ENCODE assay signal across 2 cellular contexts in genomic region chr14:100818221-100818699, GRCh38.
TF ChIP-seq lines count a peak whose summit lies in the region.

No MANE protein-coding gene starts in this region.

TF ChIP-seq in IMR-90, 13 proteins besides CTCF, POLR2A, EP300 and RAD21:
- TF ChIP-seq RCOR1 (IDR thresholded peaks at IDR 0.05; ENCODE audit: insufficient replicate concordance, low read length), result no peak
- TF ChIP-seq FOS (IDR thresholded peaks at IDR 0.05; ENCODE audit: low read depth, low read length), result no peak
- TF ChIP-seq ELK1 (IDR thresholded peaks at IDR 0.05; ENCODE audit: borderline replicate concordance, low read depth, low read length), result no peak
- TF ChIP-seq SMC3 (IDR thresholded peaks at IDR 0.05; ENCODE audit: low read depth, low read length), result no peak

TF ChIP-seq in K562, 482 proteins besides CTCF, POLR2A, EP300 and RAD21:
- no peak for TF ChIP-seq HNRNPK (IDR thresholded peaks at IDR 0.05; ENCODE audit: low read depth, low read length, poor library complexity, severe bottlenecking)
- TF ChIP-seq PTBP1 (IDR thresholded peaks at IDR 0.05; ENCODE audit: low read depth, low read length), result no peak
